In the genomic region with DNA sequence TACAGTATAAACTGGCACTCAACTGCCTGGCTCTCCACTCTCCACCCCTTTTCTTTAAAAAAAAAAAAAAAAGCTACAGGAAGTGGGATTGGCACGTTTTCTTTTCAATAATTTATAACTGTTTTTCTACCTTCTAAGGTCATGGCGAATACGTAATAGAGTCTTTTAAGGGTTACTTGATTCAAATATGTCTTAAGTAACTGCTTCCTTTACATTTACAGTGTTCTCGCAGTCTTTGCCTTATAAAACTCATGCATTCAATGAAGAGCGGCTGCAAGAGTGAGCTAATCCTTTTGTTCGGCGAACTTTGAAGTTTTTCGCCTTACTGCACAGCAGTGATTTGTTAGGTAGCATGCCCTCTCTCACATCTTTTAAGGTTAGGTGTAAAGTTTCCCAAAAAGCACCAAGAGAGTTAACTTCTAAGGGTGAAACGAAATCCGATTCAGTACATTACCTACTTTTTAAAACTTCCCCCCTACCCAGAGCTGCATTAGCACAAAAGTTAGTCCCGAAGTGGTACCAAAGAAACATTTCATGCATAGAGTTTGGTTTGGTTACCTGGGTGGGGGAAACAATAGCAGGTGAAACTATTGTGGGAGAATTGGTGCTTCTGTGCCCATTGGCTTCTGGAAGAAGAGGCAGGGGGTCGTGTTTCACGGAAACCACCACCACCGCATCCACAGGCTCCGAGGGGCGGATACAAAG, we compare ENCODE assay signal across 10 cellular contexts. TPM values are rescaled to one million over a fixed set of nuclear protein-coding genes. Genes with fewer than 3 reads are reported as not detected.
DNase-seq lines count a peak whose midpoint lies in the region; ATAC-seq and TF ChIP-seq lines count a peak whose summit lies in the region.
"Had no signal": no experiment of that assay in that cellular context is flagged by ENCODE, and none has a peak within 500 bp of the region (broad histone marks: within the 10 kb centered on the region; RNA-seq: fewer than 3 reads in every experiment).

No MANE protein-coding gene starts in this region.

- no peaks in the 10 kb centered on the region for H3K9me3 Mint-ChIP-seq in MCF 10A (ENCODE audit: unreplicated experiment)
- no peaks in the 10 kb centered on the region for H3K9me3 Mint-ChIP-seq in memory B cell

- TF ChIP-seq CTCF in AG09309 (IDR thresholded peaks at IDR 0.05; ENCODE audit: control insufficient read depth, insufficient read depth, low read depth, low read length, missing control alignments) (no peak), MCF 10A (IDR thresholded peaks at IDR 0.05; ENCODE audit: unreplicated experiment) (no peak), tibial artery (IDR thresholded peaks at IDR 0.05) (no peak)

- no peaks in the 10 kb centered on the region for H3K27me3 ChIP-seq in tibial artery

- no peaks in the 10 kb centered on the region for H3K27me3 Mint-ChIP-seq in MCF 10A (ENCODE audit: insufficient read depth, unreplicated experiment)
- peaks cover 3% of the 10 kb centered on the region for H3K27me3 Mint-ChIP-seq in memory B cell

- H3K4me1 Mint-ChIP-seq in MCF 10A (ENCODE audit: insufficient read depth, unreplicated experiment) (peaks cover 34% of the 10 kb centered on the region), memory B cell (peaks cover 25% of the 10 kb centered on the region)

- H3K27ac ChIP-seq in tibial artery = no peak overlapping the region
- H3K27ac ChIP-seq: heart right ventricle had no signal

- H3K9me3 ChIP-seq in tibial artery = no peaks in the 10 kb centered on the region
- H3K9me3 ChIP-seq: heart right ventricle had no signal

- DNase-seq in AG09309 (ENCODE audit: low read depth) = no peak
- DNase-seq in HT-29 (ENCODE audit: low spot score) = peak; percentile 54
- DNase-seq in MCF 10A (ENCODE audit: unreplicated experiment) = peak; percentile 68
- no peak for DNase-seq in memory B cell (ENCODE audit: low spot score in 2 of 2)
- DNase-seq in NCI-H1694 (lab: John Stamatoyannopoulos, UW) = no peak
- no peak for DNase-seq in tibial artery
- DNase-seq in stimulated activated CD4-positive, alpha-beta T cell treated with anti-CD3 and anti-CD28 coated beads, Interleukin-4, amount 100 ng/mL, for 24 hours = no peak
- DNase-seq: NCI-H2107 had no signal

- H3K36me3 ChIP-seq in tibial artery = no peaks in the 10 kb centered on the region
- H3K36me3 ChIP-seq: heart right ventricle had no signal

- ATAC-seq in memory B cell (ENCODE audit: low read depth) (no peak), HG02798 (IDR thresholded peaks at IDR 0.05; ENCODE audit: poor library complexity, unreplicated experiment) (no peak)
- ATAC-seq: heart right ventricle had no signal

- peak overlapping the region; percentile 93 for H3K4me3 Mint-ChIP-seq in MCF 10A (ENCODE audit: unreplicated experiment)
- peak overlapping the region; percentile 52 for H3K4me3 Mint-ChIP-seq in memory B cell

- peaks cover 23% of the 10 kb centered on the region for H3K36me3 Mint-ChIP-seq in MCF 10A (ENCODE audit: insufficient read depth, unreplicated experiment)
- no peaks in the 10 kb centered on the region for H3K36me3 Mint-ChIP-seq in memory B cell

- CTCF ChIA-PET in MCF 10A (lab: Yijun Ruan, JAX) = interaction anchor here (0.5 to 4.4 kb wide), 16 partner anchors 23 to 470 kb away, joined by 3 to 40 read pairs (median 4); no protein-coding TSS in a partner anchor

- H3K4me3 ChIP-seq in AG09309 (ENCODE audit: control insufficient read depth, low read depth, low read length) = 0 out of 2 replicates have a peak overlapping the region, but pooled peaks have one; percentile 6
- H3K4me3 ChIP-seq in tibial artery = no peak overlapping the region

- H3K4me1 ChIP-seq in tibial artery = peaks cover 0 to 52% (median 28%) of the 10 kb centered on the region in 4 donors

- no TSS peak for BruUV-seq in MCF 10A (replicated peaks; lab: Mats Ljungman, UMichigan)

- intact Hi-C loops in MCF 10A (cut with micrococcal nuclease) = loop anchor here (1.0 to 10.0 kb wide), 4 partner anchors 89 to 418 kb away; no protein-coding TSS in a partner anchor
- intact Hi-C loops in tibial artery (cut with DNase I; ENCODE audit: low total_unique reads) = loop anchor here (10.0 kb wide), 1 partner anchor 162 kb away; no protein-coding TSS in a partner anchor

- H3K27ac Mint-ChIP-seq in MCF 10A (ENCODE audit: low read depth, unreplicated experiment) = peak overlapping the region; percentile 51
- H3K27ac Mint-ChIP-seq in memory B cell = no peak overlapping the region

- POLR2A ChIA-PET in MCF 10A (lab: Yijun Ruan, JAX) = interaction anchor here (0.6 to 10.1 kb wide), 17 partner anchors 30 to 291 kb away, joined by 3 to 108 read pairs (median 4); no protein-coding TSS in a partner anchor

RNA-seq across cellular contexts. Expression of a gene that starts 2.0 kb away (rescaled TPM):
- 23.4 and 29.5 TPM in 2 replicates for total RNA-seq in HT-29 (2014; rRNA removed; shearing (Covaris generic))
- total RNA-seq in MCF 10A (2022) = 29.5 and 37.9 TPM in 2 replicates

Comparison
In these comparisons a context has a peak if more than half of its experiments do, and no peak if none do; other contexts are left out.
1. DNase-seq: peak in HT-29 (single experiment) and MCF 10A (single experiment); none in AG09309 (single experiment), memory B cell (0 of 2), NCI-H1694 (single experiment), tibial artery (0 of 2) and stimulated activated CD4-positive, alpha-beta T cell treated with anti-CD3 and anti-CD28 coated beads, Interleukin-4, amount 100 ng/mL, for 24 hours (single experiment).